12 cellular contexts compared by ENCODE assay signal in genomic region chr1:204384636-204385354, GRCh38. TPM values are rescaled to one million over a fixed set of nuclear protein-coding genes. Genes with fewer than 3 reads are reported as not detected.
DNase-seq lines count a peak whose midpoint lies in the region; ATAC-seq, FAIRE-seq and TF ChIP-seq lines count a peak whose summit lies in the region.
"Had no signal": no experiment of that assay in that cellular context is flagged by ENCODE, and none has a peak within 500 bp of the region (broad histone marks: within the 10 kb centered on the region; RNA-seq: fewer than 3 reads in every experiment).

No MANE protein-coding gene starts in this region.

- 0 out of 2 replicates have a peak, but pooled peaks cover 2% of the 10 kb centered on the region for H4K20me1 ChIP-seq in K562 (replicated peaks; ENCODE audit: control insufficient read depth, insufficient read depth, low read length)
- H4K20me1 ChIP-seq: BLaER1 had no signal

- H3K9me3 ChIP-seq in K562 (replicated peaks; ENCODE audit: control insufficient read depth, insufficient read depth, low read depth, low read length) (no peaks in the 10 kb centered on the region), HAP-1 (no peaks in the 10 kb centered on the region)
- no peaks in the 10 kb centered on the region for H3K9me3 ChIP-seq in CD8-positive, alpha-beta memory T cell (ENCODE audit: low read length)
- H3K9me3 ChIP-seq: BLaER1 had no signal

- no peak for FAIRE-seq in K562 (lab: Jason Lieb, UNC)
- FAIRE-seq: GM18507 had no signal

- H3K4me2 ChIP-seq in K562 (ENCODE audit: insufficient read depth, low read length): no peak overlapping the region
- H3K4me2 ChIP-seq: BLaER1 had no signal

- TF ChIP-seq CTCF in K562 (IDR thresholded peaks at IDR 0.05 in 2 of 3, conservative IDR thresholded peaks at IDR 0.05 in 1 of 3; ENCODE audit: insufficient read depth in 2 of 3, low read depth in 1 of 3, low read length in 3 of 3) (no peak), brain microvascular endothelial cell (IDR thresholded peaks at IDR 0.05; ENCODE audit: low read depth, low read length, missing control alignments) (no peak)

- DNase-seq in ACHN: peak; percentile 77
- DNase-seq in HT-29 (ENCODE audit: low spot score): peak; percentile 45
- DNase-seq in K562 (ENCODE audit: extremely low read depth in 1 of 4, low spot score in 3 of 4): no peak
- peak; percentile 79 for DNase-seq in kidney tubule cell (ENCODE audit: low spot score)
- no peak for DNase-seq in HAP-1 (ENCODE audit: low spot score in 2 of 2)
- DNase-seq in brain microvascular endothelial cell: no peak
- no peak for DNase-seq in CD8-positive, alpha-beta memory T cell
- DNase-seq: glutamatergic neuron; naive thymus-derived CD4-positive, alpha-beta T cell had no signal

- CTCF ChIA-PET in K562 (lab: Yijun Ruan, JAX; ENCODE audit: low intra/inter-chr PET ratio): no interaction called here
- CTCF ChIA-PET in CD8-positive, alpha-beta memory T cell (lab: Charles Lee): interaction anchor here (1.8 kb wide), 1 partner anchor 13 kb away, joined by 9 read pairs; no protein-coding TSS in a partner anchor

- no peaks in the 10 kb centered on the region; a peak in 1 of 5 replicates for H3K4me1 ChIP-seq in K562 (replicated peaks in 1 of 2; ENCODE audit: control insufficient read depth in 2 of 2, insufficient read depth in 2 of 2, low read length in 2 of 2)
- no peaks in the 10 kb centered on the region for H3K4me1 ChIP-seq in HAP-1
- no peaks in the 10 kb centered on the region for H3K4me1 ChIP-seq in CD8-positive, alpha-beta memory T cell (ENCODE audit: insufficient read depth, low read length)

- H3K27me3 Mint-ChIP-seq in CD8-positive, alpha-beta memory T cell: no peaks in the 10 kb centered on the region

- TF ChIP-seq POLR2A in K562 (conservative IDR thresholded peaks at IDR 0.05): no peak

- intact Hi-C loops in K562 (cut with micrococcal nuclease): loop anchor here (5.0 kb wide), 1 partner anchor 118 kb away; no protein-coding TSS in a partner anchor

- no peak for TF ChIP-seq EP300 in K562 (IDR thresholded peaks at IDR 0.05; ENCODE audit: low read length)

- H3K4me1 Mint-ChIP-seq in CD8-positive, alpha-beta memory T cell: peaks cover 4 to 5% (median 5%) of the 10 kb centered on the region in 3 donors

- H3K27ac Mint-ChIP-seq in CD8-positive, alpha-beta memory T cell: no peak overlapping the region
- H3K27ac Mint-ChIP-seq: naive thymus-derived CD4-positive, alpha-beta T cell had no signal

- H3K36me3 ChIP-seq in K562 (ENCODE audit: control insufficient read depth, insufficient read depth, low read length): no peaks in the 10 kb centered on the region
- H3K36me3 ChIP-seq in HAP-1 (replicated peaks): no peaks in the 10 kb centered on the region
- no peaks in the 10 kb centered on the region for H3K36me3 ChIP-seq in brain microvascular endothelial cell (replicated peaks)
- H3K36me3 ChIP-seq in CD8-positive, alpha-beta memory T cell (ENCODE audit: insufficient read depth, low read length): no peaks in the 10 kb centered on the region
- H3K36me3 ChIP-seq: BLaER1 had no signal

- H3K4me3 ChIP-seq in K562 (no peak overlapping the region), HAP-1 (no peak overlapping the region), brain microvascular endothelial cell (ENCODE audit: low read depth, low read length) (no peak overlapping the region)
- H3K4me3 ChIP-seq in CD8-positive, alpha-beta memory T cell (ENCODE audit: low read length): no peak overlapping the region
- H3K4me3 ChIP-seq: BLaER1 had no signal

- no peak overlapping the region for H3K9ac ChIP-seq in K562 (ENCODE audit: insufficient read depth in 1 of 2, low read depth in 2 of 2, low read length in 2 of 2)
- H3K9ac ChIP-seq: BLaER1 had no signal

- 6% methylated on average over 7 of the region's 7 CpGs for WGBS in K562 (ENCODE audit: insufficient coverage, low coverage, missing lambda C conversion rate)

- no peaks in the 10 kb centered on the region for H3K9me1 ChIP-seq in K562 (ENCODE audit: control insufficient read depth, insufficient read depth, low read length)

- no TSS peak for BruUV-seq in K562 (replicated peaks; lab: Mats Ljungman, UMichigan)

- no peak for TF ChIP-seq RAD21 in K562 (CRISPR knock-in tag; conservative IDR thresholded peaks at IDR 0.05 in 1 of 2, IDR thresholded peaks at IDR 0.05 in 1 of 2)

- no peaks in the 10 kb centered on the region for H3K79me2 ChIP-seq in K562 (ENCODE audit: control insufficient read depth, insufficient read depth, low read length)

- H3K4me3 Mint-ChIP-seq in CD8-positive, alpha-beta memory T cell: no peak overlapping the region
- H3K4me3 Mint-ChIP-seq: naive thymus-derived CD4-positive, alpha-beta T cell had no signal

- in situ Hi-C loops in ACHN (cut with HindIII; ENCODE audit: low pct_ligation_motif_present, low pct_unique_long_range_greater_than_20kb, low sequenced_read_pairs): no loop called here
- in situ Hi-C loops in K562 (cut with MboI): no loop called here
- in situ Hi-C loops in HAP-1 (cut with MboI; ENCODE audit: low sequenced_read_pairs): no loop called here
- in situ Hi-C loops in brain microvascular endothelial cell (cut with HindIII; ENCODE audit: low pct_ligation_motif_present, low sequenced_read_pairs): no loop called here

- H3K27me3 ChIP-seq in K562 (ENCODE audit: control insufficient read depth in 2 of 2, insufficient read depth in 2 of 2, low read length in 2 of 2) (peaks cover 18 to 22% of the 10 kb centered on the region in 2 experiments), HAP-1 (ENCODE audit: low read depth) (peaks cover 6% of the 10 kb centered on the region; the same call in 1 of the 2 replicates), brain microvascular endothelial cell (replicated peaks) (peaks cover 9% of the 10 kb centered on the region)
- no peaks in the 10 kb centered on the region for H3K27me3 ChIP-seq in CD8-positive, alpha-beta memory T cell (ENCODE audit: insufficient read depth, low read length, poor library complexity, severe bottlenecking)

- ATAC-seq in K562 (peak; percentile 19; the same call in 1 of the 3 replicates), GM18870 (IDR thresholded peaks at IDR 0.05; ENCODE audit: unreplicated experiment) (no peak)
- ATAC-seq: naive thymus-derived CD4-positive, alpha-beta T cell had no signal

- H3K9me3 Mint-ChIP-seq in CD8-positive, alpha-beta memory T cell: no peaks in the 10 kb centered on the region
- H3K9me3 Mint-ChIP-seq: naive thymus-derived CD4-positive, alpha-beta T cell had no signal

- no peaks in the 10 kb centered on the region for H3K36me3 Mint-ChIP-seq in CD8-positive, alpha-beta memory T cell
- H3K36me3 Mint-ChIP-seq: naive thymus-derived CD4-positive, alpha-beta T cell had no signal

- POLR2A ChIA-PET in K562 (lab: Yijun Ruan, JAX): interaction anchor here (0.7 to 1.6 kb wide), 4 partner anchors 9 to 17 kb away, joined by 3 to 6 read pairs (median 4); no protein-coding TSS in a partner anchor
- POLR2A ChIA-PET in CD8-positive, alpha-beta memory T cell (lab: Charles Lee): interaction anchor here (0.6 kb wide), 1 partner anchor 1625 kb away, joined by 4 read pairs; no protein-coding TSS in a partner anchor

- no peak overlapping the region for H3K27ac ChIP-seq in K562 (ENCODE audit: extremely low read depth, low read depth, low read length)
- H3K27ac ChIP-seq in brain microvascular endothelial cell: no peak overlapping the region
- no peak overlapping the region for H3K27ac ChIP-seq in CD8-positive, alpha-beta memory T cell (ENCODE audit: low read depth, low read length)
- H3K27ac ChIP-seq: BLaER1 had no signal

- no peak overlapping the region for H2AFZ ChIP-seq in K562 (ENCODE audit: low read depth, low read length)

RNA-seq across cellular contexts. Expression of gene PLEKHA6, which starts 25.1 kb away (rescaled TPM):
- 76.7 and 88.6 TPM in 2 replicates for total RNA-seq in HT-29 (2014; rRNA removed; shearing (Covaris generic))
- total RNA-seq in K562 (2011; cell fraction: chromatin; rRNA removed; ENCODE audit: low replicate concordance): 0.09 and 0.14 TPM in 2 replicates
- total RNA-seq in K562 (2011; cell fraction: nucleolus; rRNA removed): 0.17 TPM in 1 of 2 replicates, not detected in the other
- total RNA-seq in K562 (2011; cell fraction: nucleoplasm; rRNA removed): 0.15 TPM in 1 of 2 replicates, not detected in the other
- total RNA-seq in K562 (2014; rRNA removed) (not detected in 2 replicates), K562 (2014; rRNA removed; fragmentation: Illumina TruSeq; extraction: Trizol) (not detected in 2 replicates), K562 (2015; rRNA removed; fragmentation: Illumina TruSeq; extraction: Trizol) (0.04 and 0.34 TPM in 2 replicates), K562 (2021) (0.29 and 0.33 TPM in 2 replicates)
- polyA plus RNA-seq in K562 (2011; rRNA removed) (0.01 TPM in 2 replicates), K562 (2014; fragmentation: Illumina TruSeq; extraction: Trizol) (not detected in 2 replicates), K562 (2014; fragmentation: Nextera tagmentation; extraction: Ambion mirVana) (under 1 TPM in 1 of 2 experiments, not detected in 1; under 0.01 TPM), K562 (2014; rRNA removed) (0.01 TPM in 1 of 2 replicates, not detected in the other)
- polyA plus RNA-seq in K562 (2011; cell fraction: cytosol; rRNA removed): 0.01 TPM in 1 of 2 replicates, not detected in the other
- polyA plus RNA-seq in K562 (2011; cell fraction: nucleus; rRNA removed): 0.06 and 0.24 TPM in 2 replicates
- 0.21 and 0.35 TPM in 2 replicates for polyA plus RNA-seq in K562 (2012)
- polyA minus RNA-seq in K562 (2011; rRNA and poly(A)+ RNA removed): 0.04 and 0.06 TPM in 2 replicates
- not detected in 2 replicates for polyA minus RNA-seq in K562 (2011; cell fraction: cytosol; rRNA and poly(A)+ RNA removed)
- polyA minus RNA-seq in K562 (2011; cell fraction: nucleus; rRNA and poly(A)+ RNA removed): under 0.01 and 0.11 TPM in 2 replicates
- total RNA-seq in CD8-positive, alpha-beta memory T cell: under 1 TPM; 0.09 to 0.13 TPM
- polyA plus RNA-seq in CD8-positive, alpha-beta memory T cell: not detected

RNA-seq across cellular contexts. Expression of gene PPP1R15B, which starts 26.8 kb away (rescaled TPM):
- 32.6 and 40.7 TPM in 2 replicates for total RNA-seq in HT-29 (2014; rRNA removed; shearing (Covaris generic))
- 89.5 and 106 TPM in 2 replicates for total RNA-seq in K562 (2011; cell fraction: chromatin; rRNA removed; ENCODE audit: low replicate concordance)
- 92.1 and 92.6 TPM in 2 replicates for total RNA-seq in K562 (2011; cell fraction: nucleolus; rRNA removed)
- total RNA-seq in K562 (2011; cell fraction: nucleoplasm; rRNA removed): 106 and 121 TPM in 2 replicates
- total RNA-seq in K562 (2014; rRNA removed) (30.8 and 32.3 TPM in 2 replicates), K562 (2014; rRNA removed; fragmentation: Illumina TruSeq; extraction: Trizol) (42.2 and 45.5 TPM in 2 replicates), K562 (2015; rRNA removed; fragmentation: Illumina TruSeq; extraction: Trizol) (30.6 and 32.4 TPM in 2 replicates), K562 (2021) (46.5 and 48.1 TPM in 2 replicates)
- polyA plus RNA-seq in K562 (2011; rRNA removed) (24.6 and 27.0 TPM in 2 replicates), K562 (2014; fragmentation: Illumina TruSeq; extraction: Trizol) (34.2 and 36.5 TPM in 2 replicates), K562 (2014; fragmentation: Nextera tagmentation; extraction: Ambion mirVana) (10 to 100 TPM; 17.0 to 24.7 TPM), K562 (2014; rRNA removed) (26.9 and 27.2 TPM in 2 replicates)
- polyA plus RNA-seq in K562 (2011; cell fraction: cytosol; rRNA removed): 19.2 and 23.1 TPM in 2 replicates
- polyA plus RNA-seq in K562 (2011; cell fraction: nucleus; rRNA removed): 18.4 and 20.5 TPM in 2 replicates
- polyA plus RNA-seq in K562 (2012): 15.8 and 22.5 TPM in 2 replicates
- polyA minus RNA-seq in K562 (2011; rRNA and poly(A)+ RNA removed): 47.0 and 63.2 TPM in 2 replicates
- polyA minus RNA-seq in K562 (2011; cell fraction: cytosol; rRNA and poly(A)+ RNA removed): 38.7 and 39.2 TPM in 2 replicates
- polyA minus RNA-seq in K562 (2011; cell fraction: nucleus; rRNA and poly(A)+ RNA removed): 36.5 and 72.2 TPM in 2 replicates
- 10 to 100 TPM; 80.4 to 82.7 TPM for total RNA-seq in CD8-positive, alpha-beta memory T cell
- polyA plus RNA-seq in CD8-positive, alpha-beta memory T cell: 22.3 TPM

Comparison
In these comparisons a context has a peak if more than half of its experiments do, and no peak if none do; other contexts are left out.
1. DNase-seq: peak in ACHN (single experiment), HT-29 (single experiment) and kidney tubule cell (single experiment); none in K562 (0 of 4), HAP-1 (0 of 2), brain microvascular endothelial cell (single experiment) and CD8-positive, alpha-beta memory T cell (0 of 5).
2. RNA of gene PLEKHA6, which starts 25.1 kb away (total RNA-seq): 76.7 to 88.6 TPM in HT-29; 0.09 to 0.13 TPM in CD8-positive, alpha-beta memory T cell and 0.04 to 0.34 TPM in K562; every median in the first group is over 10 times any median in the second.